Comparison of ENCODE assay signal across 21 cellular contexts in the genomic region with DNA sequence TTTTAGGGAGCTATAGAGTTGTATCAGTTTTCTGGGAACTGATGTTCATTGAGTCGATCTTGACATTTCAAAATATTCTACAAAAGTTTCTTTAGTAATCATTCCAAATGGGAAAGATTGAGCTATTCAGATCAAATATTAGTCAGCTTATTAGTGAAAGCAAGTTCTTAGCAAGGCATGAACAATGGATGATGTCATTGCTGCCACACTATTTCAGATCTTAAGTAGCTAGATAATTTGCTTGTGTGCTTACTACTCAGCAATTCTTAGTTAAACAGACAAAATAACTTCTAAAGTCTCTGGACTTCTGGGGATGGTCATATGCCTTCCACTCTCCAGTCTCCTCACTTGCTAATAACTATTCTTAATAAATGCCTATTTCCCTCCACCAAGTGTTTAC.
"Had no signal": no experiment of that assay in that cellular context is flagged by ENCODE, and none has a peak within 500 bp of the region (broad histone marks: within the 10 kb centered on the region; RNA-seq: fewer than 3 reads in every experiment).

No MANE protein-coding gene starts in this region.

- H3K27me3 ChIP-seq: MG63, SJSA1 had no signal

- H3K36me3 ChIP-seq: MG63, SJSA1 had no signal

- H3K4me1 ChIP-seq: SJSA1 had no signal

- DNase-seq: IMR-90, Karpas-422, KG1, MG63, NCI-H1092 treated with DMSO at 0.1 percent for 48 hours, NCI-H1436, NCI-H187, NCI-H2029, NCI-H2081 treated with DMSO at 0.1 percent for 48 hours, NCI-H2171, NCI-H226, NCI-H446, NCI-H510A, NCI-H524 treated with DMSO at 0.1 percent for 48 hours, NCI-H69, NCI-H774, Right ventricle myocardium superior, RPMI8226, SIG-M5 had no signal

- H3K9me3 ChIP-seq: MG63 had no signal

- H3K4me3 ChIP-seq: MG63, SJSA1, SK-N-MC had no signal

- H3K27ac ChIP-seq: SJSA1, SK-N-MC had no signal
